Comparison of ENCODE assay signal across 15 cellular contexts in genomic region chr1:148160048-148160395, GRCh38.
"Had no signal": no experiment of that assay in that cellular context is flagged by ENCODE, and none has a peak within 500 bp of the region (broad histone marks: within the 10 kb centered on the region; RNA-seq: fewer than 3 reads in every experiment).

No MANE protein-coding gene starts in this region.

- H3K27ac ChIP-seq: breast epithelium, esophagus squamous epithelium, pancreas, stomach, thoracic aorta, upper lobe of right lung had no signal

- H3K4me3 ChIP-seq: esophagus squamous epithelium, lung, pancreas, thoracic aorta, upper lobe of right lung had no signal

- ATAC-seq: activated naive CD8-positive, alpha-beta T cell treated with anti-CD3 and anti-CD28 coated beads, Interleukin-2, amount 50 U/mL, for 24 hours had no signal

- DNase-seq: activated CD4-positive, alpha-beta T cell treated with anti-CD3 and anti-CD28 coated beads for 1 hour; activated CD4-positive, alpha-beta T cell treated with anti-CD3 and anti-CD28 coated beads, Interleukin-2, amount 50 U/mL, for 4 hours; activated naive CD4-positive, alpha-beta T cell treated with anti-CD3 and anti-CD28 coated beads for 36 hours; activated naive CD8-positive, alpha-beta T cell treated with anti-CD3 and anti-CD28 coated beads, Interleukin-2, amount 50 U/mL, for 24 hours; activated T-cell treated with anti-CD3 and anti-CD28 coated beads for 4 hours; esophagus squamous epithelium; immature natural killer cell; stimulated activated CD4-positive, alpha-beta T cell treated with anti-CD3 and anti-CD28 coated beads, Interleukin-12 subunit alpha, Interleukin-12 subunit beta, amount 100 ng/mL, for 4 hours; stimulated activated CD4-positive, alpha-beta T cell treated with anti-CD3 and anti-CD28 coated beads, Interleukin-2, amount 100 ng/mL, for 24 hours; stomach; upper lobe of right lung had no signal

- FAIRE-seq: pancreas had no signal
